In genomic region chr9:133814586-133815090, GRCh38 we compare ENCODE assay signal across 17 cellular contexts.
DNase-seq lines count a peak whose midpoint lies in the region; ATAC-seq and TF ChIP-seq lines count a peak whose summit lies in the region.
"Had no signal": no experiment of that assay in that cellular context is flagged by ENCODE, and none has a peak within 500 bp of the region (broad histone marks: within the 10 kb centered on the region; RNA-seq: fewer than 3 reads in every experiment).

No MANE protein-coding gene starts in this region.

- H3K27ac ChIP-seq in BLaER1 (no peak overlapping the region), RWPE1 (peak overlapping the region; percentile 24), heart right ventricle (peak overlapping the region in 1 of 10 donors; percentile 25), neural cell (ENCODE audit: low read length) (peak overlapping the region; percentile 20), smooth muscle cell (ENCODE audit: low read depth) (no peak overlapping the region)

- H3K4me2 ChIP-seq in BLaER1 = peak overlapping the region; percentile 83
- H3K4me2 ChIP-seq in neural cell (ENCODE audit: low read length) = no peak overlapping the region
- H3K4me2 ChIP-seq in smooth muscle cell = no peak overlapping the region

- H3K4me1 ChIP-seq in BLaER1 = peaks cover 59% of the 10 kb centered on the region
- peaks cover 0 to 15% (median 0%) of the 10 kb centered on the region in 9 donors for H3K4me1 ChIP-seq in heart right ventricle
- H3K4me1 ChIP-seq in smooth muscle cell (ENCODE audit: low read depth) = no peaks in the 10 kb centered on the region

- H3K27me3 ChIP-seq in BLaER1 (no peaks in the 10 kb centered on the region), heart right ventricle (no peaks in the 10 kb centered on the region), neural cell (ENCODE audit: insufficient read depth, low read depth, low read length) (no peaks in the 10 kb centered on the region), smooth muscle cell (ENCODE audit: low read depth) (no peaks in the 10 kb centered on the region)

- ATAC-seq in heart right ventricle (peak in 5 of 8 donors; percentile 4 to 27 (median 19)), GM21737 (IDR thresholded peaks at IDR 0.05; ENCODE audit: unreplicated experiment) (no peak)
- ATAC-seq: SK-N-SH treated with all-trans-retinoic acid at 6 μM for 48 hours had no signal

- H3K9ac ChIP-seq in BLaER1 (no peak overlapping the region), neural cell (ENCODE audit: low read length) (no peak overlapping the region), smooth muscle cell (ENCODE audit: low read depth) (no peak overlapping the region)

- CTCF ChIA-PET in RWPE1 (lab: Yijun Ruan, JAX) = interaction anchor here (1.2 kb wide), 1 partner anchor 181 kb away, joined by 3 read pairs; no protein-coding TSS in a partner anchor

- H3K4me3 ChIP-seq in BLaER1 (0 out of 2 replicates have a peak overlapping the region, but pooled peaks have one; percentile 23), heart right ventricle (no peak overlapping the region), neural cell (ENCODE audit: low read length) (peak overlapping the region; percentile 16), smooth muscle cell (no peak overlapping the region)

- intact Hi-C loops in heart right ventricle (cut with DNase I) = no loop called here

- TF ChIP-seq CTCF in RWPE1 (conservative IDR thresholded peaks at IDR 0.05; ENCODE audit: low read depth) (no peak), heart right ventricle (IDR thresholded peaks at IDR 0.05) (no peak), neural cell (IDR thresholded peaks at IDR 0.05; ENCODE audit: poor library complexity, severe bottlenecking) (no peak), smooth muscle cell (IDR thresholded peaks at IDR 0.05; ENCODE audit: borderline replicate concordance, insufficient read depth, poor library complexity, severe bottlenecking) (no peak)

- no peak for TF ChIP-seq RAD21 in neural cell (conservative IDR thresholded peaks at IDR 0.05)

- DNase-seq in RWPE1 (ENCODE audit: low spot score) (no peak), heart right ventricle (no peak), COR-L47 (lab: John Stamatoyannopoulos, UW) (no peak), HPDE6-E6E7 (ENCODE audit: extremely low spot score) (no peak), smooth muscle cell (lab: John Stamatoyannopoulos, UW; ENCODE audit: unreplicated experiment) (no peak)
- DNase-seq: DMS 273 treated with DMSO at 0.1 percent for 48 hours, DND-41, NCI-H1048, NCI-H146, NCI-H2029 treated with DMSO at 0.1 percent for 48 hours, NCI-H446, NCI-H69, SHP77 treated with DMSO at 0.1 percent for 48 hours had no signal

- H3K9me3 ChIP-seq in BLaER1 = no peaks in the 10 kb centered on the region
- H3K9me3 ChIP-seq in heart right ventricle = no peaks in the 10 kb centered on the region
- no peaks in the 10 kb centered on the region for H3K9me3 ChIP-seq in neural cell (ENCODE audit: low read length)
- H3K9me3 ChIP-seq in smooth muscle cell (replicated peaks; ENCODE audit: low read depth) = no peaks in the 10 kb centered on the region

- POLR2A ChIA-PET in RWPE1 (lab: Yijun Ruan, JAX; ENCODE audit: low non-redundant PET) = no interaction called here

- no peak for TF ChIP-seq EP300 in neural cell (conservative IDR thresholded peaks at IDR 0.05; ENCODE audit: poor library complexity, severe bottlenecking)

- H4K20me1 ChIP-seq in BLaER1 = peaks cover 59% of the 10 kb centered on the region
- H4K20me1 ChIP-seq in neural cell (ENCODE audit: insufficient read depth) = no peaks in the 10 kb centered on the region
- peaks cover 74% of the 10 kb centered on the region for H4K20me1 ChIP-seq in smooth muscle cell (ENCODE audit: low read depth)

- H3K79me2 ChIP-seq in neural cell (replicated peaks; ENCODE audit: insufficient read depth, low read length) (no peaks in the 10 kb centered on the region), smooth muscle cell (ENCODE audit: low read depth) (peaks cover 7% of the 10 kb centered on the region)

- no peaks in the 10 kb centered on the region for H3K9me2 ChIP-seq in neural cell (ENCODE audit: insufficient read depth, low read length)

- 36 to 56% methylated on average over 21 of the region's 21 CpGs for WGBS in heart right ventricle, 2 donors
- 76% methylated on average over 21 of the region's 21 CpGs for WGBS in smooth muscle cell (ENCODE audit: low lambda C conversion rate)

- no peaks in the 10 kb centered on the region for H3F3A ChIP-seq in neural cell (ENCODE audit: insufficient read depth, low read length, poor library complexity, severe bottlenecking)
- peaks cover 2% of the 10 kb centered on the region for H3F3A ChIP-seq in smooth muscle cell (ENCODE audit: low read depth)

- H3K36me3 ChIP-seq in BLaER1 = peaks cover 27% of the 10 kb centered on the region
- peaks cover 0 to 6% (median 0%) of the 10 kb centered on the region in 9 donors for H3K36me3 ChIP-seq in heart right ventricle
- H3K36me3 ChIP-seq in neural cell (ENCODE audit: insufficient read depth, low read length) = no peaks in the 10 kb centered on the region
- peaks cover 2% of the 10 kb centered on the region for H3K36me3 ChIP-seq in smooth muscle cell (ENCODE audit: low read depth)

- H2AFZ ChIP-seq in neural cell (ENCODE audit: low read depth, low read length) (no peak overlapping the region), smooth muscle cell (ENCODE audit: low read depth) (no peak overlapping the region)

TF ChIP-seq in neural cell, 6 proteins besides CTCF, POLR2A, EP300 and RAD21:
- TF ChIP-seq POLR2AphosphoS5 (IDR thresholded peaks at IDR 0.05) (no peak), EZH2 (IDR thresholded peaks at IDR 0.05; ENCODE audit: borderline replicate concordance, insufficient read depth, low read length, poor library complexity, severe bottlenecking) (no peak), SMC3 (conservative IDR thresholded peaks at IDR 0.05; ENCODE audit: poor library complexity) (no peak), MXI1 (conservative IDR thresholded peaks at IDR 0.05; ENCODE audit: poor library complexity, severe bottlenecking) (no peak), REST (IDR thresholded peaks at IDR 0.05; ENCODE audit: borderline replicate concordance) (no peak)
TF ChIP-seq in neural cell: peak in this region for 0.

Comparison
In these comparisons a context has a peak if more than half of its experiments do, and no peak if none do; other contexts are left out.
1. H3K27ac ChIP-seq: peak in RWPE1 (single experiment) and neural cell (single experiment); none in BLaER1 (single experiment) and smooth muscle cell (single experiment).
2. H3K4me3 ChIP-seq: peak in BLaER1 (single experiment) and neural cell (single experiment); none in heart right ventricle (0 of 10) and smooth muscle cell (single experiment).